In the genomic region with DNA sequence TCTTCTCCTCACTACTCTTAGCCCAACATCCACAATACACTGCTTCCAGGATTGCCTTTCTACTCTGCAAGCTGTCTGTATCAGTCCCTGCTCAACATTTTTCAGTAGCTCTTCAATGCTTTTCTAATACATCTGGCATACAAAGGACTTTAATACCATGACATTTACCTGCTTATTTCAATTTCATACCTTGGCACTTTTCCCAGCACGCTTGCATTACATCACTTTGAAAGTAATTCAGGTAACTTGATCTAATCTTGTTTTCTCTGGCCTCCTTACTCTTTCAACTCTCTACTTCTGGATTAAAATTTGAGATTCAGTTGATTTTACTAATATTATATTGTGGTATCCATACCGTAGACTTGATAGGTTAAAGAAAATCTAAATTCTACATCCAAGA, we compare ENCODE assay signal across 21 cellular contexts.
"Had no signal": no experiment of that assay in that cellular context is flagged by ENCODE, and none has a peak within 500 bp of the region (broad histone marks: within the 10 kb centered on the region; RNA-seq: fewer than 3 reads in every experiment).

No MANE protein-coding gene starts in this region.

- H3K27me3 ChIP-seq: ascending aorta, gastroesophageal sphincter, neutrophil, stomach, upper lobe of right lung had no signal

- H3K4me3 ChIP-seq: ascending aorta, gastroesophageal sphincter, mucosa of descending colon, stomach, thoracic aorta, upper lobe of right lung had no signal

- H2AFZ ChIP-seq: parathyroid adenoma had no signal

- DNase-seq: activated CD4-positive, alpha-beta T cell treated with anti-CD3 and anti-CD28 coated beads for 1 hour; activated CD4-positive, alpha-beta T cell treated with anti-CD3 and anti-CD28 coated beads, Interleukin-2, amount 50 U/mL, for 4 hours; activated naive CD4-positive, alpha-beta T cell treated with anti-CD3 and anti-CD28 coated beads for 36 hours; activated naive CD8-positive, alpha-beta T cell treated with anti-CD3 and anti-CD28 coated beads, Interleukin-2, amount 50 U/mL, for 24 hours; activated T-cell treated with anti-CD3 and anti-CD28 coated beads for 4 hours; dermis blood vessel endothelial cell; erythroblast; mucosa of descending colon; naive thymus-derived CD4-positive, alpha-beta T cell; stimulated activated CD4-positive, alpha-beta T cell treated with anti-CD3 and anti-CD28 coated beads, Interleukin-12 subunit alpha, Interleukin-12 subunit beta, amount 100 ng/mL, for 4 hours; stimulated activated CD4-positive, alpha-beta T cell treated with anti-CD3 and anti-CD28 coated beads, Interleukin-2, amount 100 ng/mL, for 24 hours; stomach; T-helper 9 cell; upper lobe of right lung had no signal

- H3K9me3 ChIP-seq: ascending aorta, gastroesophageal sphincter, mucosa of descending colon, neutrophil, stomach, thoracic aorta, upper lobe of right lung had no signal

- H3K36me3 ChIP-seq: ascending aorta, gastroesophageal sphincter, neutrophil, stomach, thoracic aorta, upper lobe of right lung had no signal

- ATAC-seq: activated naive CD8-positive, alpha-beta T cell treated with anti-CD3 and anti-CD28 coated beads, Interleukin-2, amount 50 U/mL, for 24 hours; activated T-helper 17 cell treated with anti-CD3 and anti-CD28 coated beads, Interleukin-2, amount 50 U/mL, for 72 hours; gastroesophageal sphincter; mucosa of descending colon; naive thymus-derived CD4-positive, alpha-beta T cell; upper lobe of right lung had no signal

- H3K79me2 ChIP-seq: parathyroid adenoma had no signal

- H3K27ac ChIP-seq: ascending aorta, gastroesophageal sphincter, neutrophil, parathyroid adenoma, stomach, thoracic aorta, upper lobe of right lung, VCaP had no signal

- H3K9ac ChIP-seq: parathyroid adenoma had no signal

- H3K4me1 ChIP-seq: ascending aorta, gastroesophageal sphincter, parathyroid adenoma had no signal
